Comparison of ENCODE assay signal across 8 cellular contexts in genomic region chr16:84754353-84754856, GRCh38. TPM values are rescaled to one million over a fixed set of nuclear protein-coding genes. Genes with fewer than 3 reads are reported as not detected.
DNase-seq lines count a peak whose midpoint lies in the region; ATAC-seq and TF ChIP-seq lines count a peak whose summit lies in the region.

No MANE protein-coding gene starts in this region.

- POLR2A ChIA-PET in activated CD4-positive, alpha-beta T cell treated with anti-CD3 and anti-CD28 coated beads for 36 hours (lab: Charles Lee) = interaction anchor here (0.6 kb wide), 1 partner anchor 90 kb away, joined by 3 read pairs; no protein-coding TSS in a partner anchor

- DNase-seq in NCI-H510A treated with DMSO at 0.1 percent for 48 hours (lab: John Stamatoyannopoulos, UW) = peak; percentile 95
- no peak for DNase-seq in NCI-H510A (lab: John Stamatoyannopoulos, UW)
- DNase-seq in NCI-H446 treated with DMSO at 0.1 percent for 48 hours (lab: John Stamatoyannopoulos, UW) = peak; percentile 11
- peak; percentile 76 for DNase-seq in activated CD4-positive, alpha-beta T cell treated with anti-CD3 and anti-CD28 coated beads for 36 hours
- DNase-seq in coronary artery (ENCODE audit: low spot score) = no peak
- DNase-seq in left lung = no peak
- peak in 2 of 3 donors; percentile 35 to 48 for DNase-seq in stimulated activated CD4-positive, alpha-beta T cell treated with anti-CD3 and anti-CD28 coated beads, TNF-alpha, amount 100 ng/mL, for 1 hour (ENCODE audit: low read depth in 3 of 3, low spot score in 1 of 3)

- H3K36me3 Mint-ChIP-seq in activated CD4-positive, alpha-beta T cell treated with anti-CD3 and anti-CD28 coated beads for 36 hours (ENCODE audit: low read depth) = peaks cover 26% of the 10 kb centered on the region

- no peaks in the 10 kb centered on the region for H3K9me3 Mint-ChIP-seq in activated CD4-positive, alpha-beta T cell treated with anti-CD3 and anti-CD28 coated beads for 36 hours (ENCODE audit: low read depth)

- H3K4me1 Mint-ChIP-seq in activated CD4-positive, alpha-beta T cell treated with anti-CD3 and anti-CD28 coated beads for 36 hours = peaks cover 84% of the 10 kb centered on the region

- no peaks in the 10 kb centered on the region for H3K36me3 ChIP-seq in left lung

- TF ChIP-seq CTCF in coronary artery (IDR thresholded peaks at IDR 0.05) (peak; percentile 56), left lung (IDR thresholded peaks at IDR 0.05) (peak; percentile 72 to 90)

- no peaks in the 10 kb centered on the region for H3K27me3 ChIP-seq in left lung

- H3K4me3 Mint-ChIP-seq in activated CD4-positive, alpha-beta T cell treated with anti-CD3 and anti-CD28 coated beads for 36 hours = no peak overlapping the region

- peak overlapping the region; percentile 49 for H3K27ac Mint-ChIP-seq in activated CD4-positive, alpha-beta T cell treated with anti-CD3 and anti-CD28 coated beads for 36 hours

- CTCF ChIA-PET in activated CD4-positive, alpha-beta T cell treated with anti-CD3 and anti-CD28 coated beads for 36 hours (lab: Charles Lee) = interaction anchor here (0.5 to 5.8 kb wide), 34 partner anchors 8 to 594 kb away, joined by 3 to 74 read pairs (median 5); partner anchors contain the start of gene ZDHHC7

- H3K4me1 ChIP-seq in left lung = peaks cover 0 to 72% of the 10 kb centered on the region in 2 donors

- H3K27ac ChIP-seq in coronary artery = no peak overlapping the region
- H3K27ac ChIP-seq in left lung = no peak overlapping the region

- intact Hi-C loops in activated CD4-positive, alpha-beta T cell treated with anti-CD3 and anti-CD28 coated beads for 36 hours (cut with DNase I, micrococcal nuclease) = loop anchor here (1.0 to 5.0 kb wide), 5 partner anchors 171 to 273 kb away; partner anchors contain the start of gene KIAA0513 (in 1 of the 2)
- intact Hi-C loops in left lung (cut with DNase I) = loop anchor here in 1 of 2 donors (5.0 kb wide), 1 partner anchor 198 kb away; no protein-coding TSS in a partner anchor

- H3K4me3 ChIP-seq in coronary artery (no peak overlapping the region), left lung (no peak overlapping the region)

- H3K27me3 Mint-ChIP-seq in activated CD4-positive, alpha-beta T cell treated with anti-CD3 and anti-CD28 coated beads for 36 hours = no peaks in the 10 kb centered on the region

- H3K9me3 ChIP-seq in left lung = no peaks in the 10 kb centered on the region

- ATAC-seq in HG03175 (IDR thresholded peaks at IDR 0.05; ENCODE audit: unreplicated experiment) (peak; percentile 73), left lung (peak; percentile 93)
- ATAC-seq in activated CD4-positive, alpha-beta T cell treated with anti-CD3 and anti-CD28 coated beads for 36 hours = peak; percentile 78

RNA-seq across cellular contexts. Expression of gene USP10, which starts 54.6 kb away (rescaled TPM):
- total RNA-seq in activated CD4-positive, alpha-beta T cell treated with anti-CD3 and anti-CD28 coated beads for 36 hours = 100 to 1,000 TPM; 117 to 133 TPM
- total RNA-seq in left lung = 10 to 100 TPM; 57.4 to 77.3 TPM

Comparison
In these comparisons a context has a peak if more than half of its experiments do, and no peak if none do; other contexts are left out.
1. DNase-seq: peak in NCI-H510A treated with DMSO at 0.1 percent for 48 hours (single experiment), NCI-H446 treated with DMSO at 0.1 percent for 48 hours (single experiment), activated CD4-positive, alpha-beta T cell treated with anti-CD3 and anti-CD28 coated beads for 36 hours (single experiment) and stimulated activated CD4-positive, alpha-beta T cell treated with anti-CD3 and anti-CD28 coated beads, TNF-alpha, amount 100 ng/mL, for 1 hour (2 of 3); none in NCI-H510A (single experiment), coronary artery (single experiment) and left lung (0 of 2).
2. Peak in every context shown above with its lines, with median percentiles within 50 percentile points of each other: ATAC-seq.